ENCODE assay signal across 12 cellular contexts in genomic region chr12:27682534-27682933, GRCh38.
"Had no signal": no experiment of that assay in that cellular context is flagged by ENCODE, and none has a peak within 500 bp of the region (broad histone marks: within the 10 kb centered on the region; RNA-seq: fewer than 3 reads in every experiment).

No MANE protein-coding gene starts in this region.

- H3K27me3 ChIP-seq: testis, upper lobe of right lung had no signal

- H3K9ac ChIP-seq: parathyroid adenoma had no signal

- ATAC-seq: activated CD4-positive, CD25-positive, alpha-beta regulatory T cell treated with anti-CD3 and anti-CD28 coated beads, Interleukin-2, amount 50 U/mL, for 24 hours; lower lobe of right lung; upper lobe of right lung had no signal

- H3K79me2 ChIP-seq: parathyroid adenoma had no signal

- H3K9me3 ChIP-seq: lower lobe of right lung, testis, upper lobe of right lung had no signal

- H2AFZ ChIP-seq: parathyroid adenoma had no signal

- H3K4me3 ChIP-seq: lower lobe of right lung, testis, upper lobe of right lung had no signal

- DNase-seq: activated CD4-positive, alpha-beta T cell treated with anti-CD3 and anti-CD28 coated beads, Interleukin-2, amount 50 U/mL, for 4 hours; activated T-cell treated with anti-CD3 and anti-CD28 coated beads, Interleukin-2, amount 50 U/mL, for 1 hour; lower lobe of right lung; midbrain; retina; stimulated activated CD4-positive, alpha-beta T cell treated with anti-CD3 and anti-CD28 coated beads, Interleukin-15, amount 100 ng/mL, for 24 hours; stimulated activated CD4-positive, alpha-beta T cell treated with anti-CD3 and anti-CD28 coated beads, Interleukin-4, amount 100 ng/mL, for 24 hours; testis; upper lobe of right lung had no signal

- H3K4me1 ChIP-seq: lower lobe of right lung, parathyroid adenoma, testis, upper lobe of right lung had no signal

- FAIRE-seq: colon had no signal

- H3K27ac ChIP-seq: lower lobe of right lung, parathyroid adenoma, testis, upper lobe of right lung had no signal
